In genomic region chr12:48189331-48190125, GRCh38 we compare ENCODE assay signal across 8 cellular contexts. TPM values are rescaled to one million over a fixed set of nuclear protein-coding genes. Genes with fewer than 3 reads are reported as not detected.
DNase-seq lines count a peak whose midpoint lies in the region; ATAC-seq, FAIRE-seq and TF ChIP-seq lines count a peak whose summit lies in the region.

No MANE protein-coding gene starts in this region.

- no peak overlapping the region for H3K4me3 Mint-ChIP-seq in chondrocyte (ENCODE audit: unreplicated experiment)

- TF ChIP-seq CTCF in chondrocyte (IDR thresholded peaks at IDR 0.05): peak; percentile 91
- peak; percentile 77 for TF ChIP-seq CTCF in HepG2 (CRISPR knock-in tag; IDR thresholded peaks at IDR 0.05)

- intact Hi-C loops in HepG2 (cut with micrococcal nuclease; ENCODE audit: unreplicated experiment): loop anchor here (10.0 kb wide), 1 partner anchor 425 kb away; no protein-coding TSS in a partner anchor

- no peak overlapping the region for H3K27ac Mint-ChIP-seq in chondrocyte (ENCODE audit: unreplicated experiment)

- peak; percentile 51 for TF ChIP-seq RAD21 in HepG2 (CRISPR knock-in tag; IDR thresholded peaks at IDR 0.05)

- CTCF ChIA-PET in HEK293T (lab: Yijun Ruan, JAX) (interaction anchor here (0.5 to 1.5 kb wide), 12 partner anchors 8 to 1110 kb away, joined by 3 to 10 read pairs (median 3); partner anchors contain the start of genes AMIGO2, ASB8 and PCED1B), HepG2 (lab: Yijun Ruan, JAX; ENCODE audit: low intra/inter-chr PET ratio, low total read pairs) (interaction anchor here (0.7 to 1.6 kb wide), 2 partner anchors 105 to 226 kb away, joined by 4 to 5 read pairs; partner anchors contain the start of gene TMEM106C)

- no peak overlapping the region for H3K4me2 ChIP-seq in HepG2 (ENCODE audit: low read depth, low read length)

- POLR2A ChIA-PET in HEK293T (lab: Yijun Ruan, JAX) (interaction anchor here (1.0 to 1.1 kb wide), 2 partner anchors 8 to 11 kb away, joined by 3 read pairs; no protein-coding TSS in a partner anchor), HepG2 (lab: Yijun Ruan, JAX) (no interaction called here)

- H2AFZ ChIP-seq in HepG2 (ENCODE audit: low read length): no peak overlapping the region

- no TSS peak for BruUV-seq in HepG2 (replicated peaks; lab: Mats Ljungman, UMichigan)

- no peaks in the 10 kb centered on the region for H3K79me2 ChIP-seq in HepG2 (ENCODE audit: insufficient read depth, low read length)

- TF ChIP-seq EP300 in HepG2 (IDR thresholded peaks at IDR 0.05; ENCODE audit: low read depth in 2 of 2, low read length in 2 of 2) (no peak), HepG2 (CRISPR knock-in tag; IDR thresholded peaks at IDR 0.05; ENCODE audit: borderline replicate concordance) (no peak)

- FAIRE-seq in HepG2 (lab: Jason Lieb, UNC): peak; percentile 81

- ATAC-seq in HepG2: peak; percentile 77

- no peaks in the 10 kb centered on the region for H3K4me1 ChIP-seq in HepG2 (ENCODE audit: insufficient read depth, low read length)

- no peaks in the 10 kb centered on the region for H3K9me3 ChIP-seq in HepG2 (ENCODE audit: low read length)

- H3K36me3 Mint-ChIP-seq in chondrocyte (ENCODE audit: low read depth): no peaks in the 10 kb centered on the region

- H3K4me3 ChIP-seq in HepG2 (replicated peaks in 1 of 3; ENCODE audit: insufficient read depth in 1 of 3, low read depth in 2 of 3, low read length in 3 of 3): no peak overlapping the region

- no peak overlapping the region for H3K27ac ChIP-seq in HepG2 (ENCODE audit: extremely low read length, insufficient read depth, low read length)

- H3K27me3 ChIP-seq in HepG2 (ENCODE audit: control insufficient read depth in 1 of 2, insufficient read depth in 2 of 2, low read length in 2 of 2): peaks cover 1 to 23% of the 10 kb centered on the region in 2 experiments; a peak in 4 of 5 replicates

- TF ChIP-seq POLR2A in HepG2 (IDR thresholded peaks at IDR 0.05; ENCODE audit: insufficient read depth in 1 of 2, low read depth in 2 of 2, low read length in 2 of 2): no peak

- peaks cover 7% of the 10 kb centered on the region for H3K4me1 Mint-ChIP-seq in chondrocyte (ENCODE audit: low read depth)

- no peaks in the 10 kb centered on the region for H3K36me3 ChIP-seq in HepG2 (replicated peaks in 1 of 2; ENCODE audit: control insufficient read depth in 1 of 2, insufficient read depth in 2 of 2, low read length in 2 of 2)

- peaks cover 39% of the 10 kb centered on the region for H3K27me3 Mint-ChIP-seq in chondrocyte (ENCODE audit: low read depth)

- DNase-seq in DMS79 treated with DMSO at 0.1 percent for 48 hours (lab: John Stamatoyannopoulos, UW) (peak; percentile 76), HEK293T (ENCODE audit: extremely low spot score) (peak; percentile 62), NCI-H2171 treated with DMSO at 0.1 percent for 48 hours (lab: John Stamatoyannopoulos, UW) (peak; percentile 64), chondrocyte (ENCODE audit: low spot score) (no peak), HepG2 (ENCODE audit: low spot score) (peak; percentile 49), 8988T (no peak)
- peak; percentile 70 for DNase-seq in activated CD4-positive, CD25-positive, alpha-beta regulatory T cell treated with anti-CD3 and anti-CD28 coated beads, Interleukin-2, amount 50 U/mL, for 72 hours
- peak in 2 of 3 donors; percentile 28 to 48 for DNase-seq in stimulated activated CD4-positive, alpha-beta T cell treated with anti-CD3 and anti-CD28 coated beads, TNF-alpha, amount 100 ng/mL, for 48 hours (ENCODE audit: low read depth in 3 of 3)

- in situ Hi-C loops in HepG2 (cut with HindIII; ENCODE audit: extremely low pct_ligation_motif_present, low pct_unique_long_range_greater_than_20kb): no loop called here

- H3K9ac ChIP-seq in HepG2 (ENCODE audit: insufficient read depth, low read depth, low read length): no peak overlapping the region

- H3K9me3 Mint-ChIP-seq in chondrocyte (ENCODE audit: low read depth): no peaks in the 10 kb centered on the region

- H4K20me1 ChIP-seq in HepG2 (ENCODE audit: insufficient read depth, low read length): no peaks in the 10 kb centered on the region

- 11% methylated on average over 6 of the region's 6 CpGs for WGBS in HepG2 (ENCODE audit: low lambda C conversion rate)

TF ChIP-seq in HEK293T, 16 proteins besides CTCF, POLR2A, EP300 and RAD21 (continues in another document):
- no peak for TF ChIP-seq ZNF384 (IDR thresholded peaks at IDR 0.05)
- TF ChIP-seq FOXK2 (IDR thresholded peaks at IDR 0.05): no peak

RNA-seq across cellular contexts. Expression of gene CCDC184, which starts 6.1 kb away (rescaled TPM):
- total RNA-seq in chondrocyte (0.22 to 0.56 TPM (median 0.47 TPM) in 3 replicates), HepG2 (2016; rRNA removed; fragmentation: Illumina TruSeq; extraction: Trizol) (not detected in 2 replicates)
- total RNA-seq in HepG2 (2016; cell fraction: cytosol; rRNA removed; fragmentation: Illumina TruSeq; extraction: Trizol; ENCODE audit: low read depth): not detected in 2 replicates
- total RNA-seq in HepG2 (2016; cell fraction: insoluble cytoplasmic fraction; rRNA removed; fragmentation: Illumina TruSeq; extraction: Trizol): not detected in 2 replicates
- total RNA-seq in HepG2 (2016; cell fraction: membrane; rRNA removed; fragmentation: Illumina TruSeq; extraction: Trizol): not detected in 2 replicates
- total RNA-seq in HepG2 (2016; cell fraction: nucleus; rRNA removed; fragmentation: Illumina TruSeq; extraction: Trizol): not detected in 2 replicates
- not detected in 2 replicates for polyA plus RNA-seq in HepG2 (2011; rRNA removed)
- polyA plus RNA-seq in HepG2 (2011; cell fraction: cytosol; rRNA removed): not detected in 2 replicates
- not detected in 2 replicates for polyA plus RNA-seq in HepG2 (2011; cell fraction: nucleus; rRNA removed)
- polyA plus RNA-seq in HepG2 (2012): not detected in 2 replicates
- polyA plus RNA-seq in HepG2 (2016; cell fraction: cytosol; fragmentation: Illumina TruSeq; extraction: Trizol; ENCODE audit: low read depth): not detected in 2 replicates
- polyA plus RNA-seq in HepG2 (2016; cell fraction: insoluble cytoplasmic fraction; fragmentation: Illumina TruSeq; extraction: Trizol; ENCODE audit: low read depth): not detected in 2 replicates
- not detected in 2 replicates for polyA plus RNA-seq in HepG2 (2016; cell fraction: membrane; fragmentation: Illumina TruSeq; extraction: Trizol; ENCODE audit: low read depth)
- not detected in 2 replicates for polyA plus RNA-seq in HepG2 (2016; cell fraction: nucleus; fragmentation: Illumina TruSeq; extraction: Trizol; ENCODE audit: insufficient read depth, low read depth)
- polyA minus RNA-seq in HepG2 (2011; rRNA and poly(A)+ RNA removed; ENCODE audit: low replicate concordance): not detected in 2 replicates
- not detected in 2 replicates for polyA minus RNA-seq in HepG2 (2011; cell fraction: cytosol; rRNA and poly(A)+ RNA removed)
- not detected in 2 replicates for polyA minus RNA-seq in HepG2 (2011; cell fraction: nucleus; rRNA and poly(A)+ RNA removed)

RNA-seq across cellular contexts. Expression of gene OR10AD1, which starts 13.6 kb away (rescaled TPM):
- total RNA-seq in chondrocyte: not detected in 3 replicates
- not detected in 2 replicates for total RNA-seq in HepG2 (2016; rRNA removed; fragmentation: Illumina TruSeq; extraction: Trizol)
- total RNA-seq in HepG2 (2016; cell fraction: cytosol; rRNA removed; fragmentation: Illumina TruSeq; extraction: Trizol; ENCODE audit: low read depth): not detected in 2 replicates
- not detected in 2 replicates for total RNA-seq in HepG2 (2016; cell fraction: insoluble cytoplasmic fraction; rRNA removed; fragmentation: Illumina TruSeq; extraction: Trizol)
- not detected in 2 replicates for total RNA-seq in HepG2 (2016; cell fraction: membrane; rRNA removed; fragmentation: Illumina TruSeq; extraction: Trizol)
- total RNA-seq in HepG2 (2016; cell fraction: nucleus; rRNA removed; fragmentation: Illumina TruSeq; extraction: Trizol): not detected in 2 replicates
- polyA plus RNA-seq in HepG2 (2011; rRNA removed): not detected in 2 replicates
- polyA plus RNA-seq in HepG2 (2011; cell fraction: cytosol; rRNA removed): not detected in 2 replicates
- polyA plus RNA-seq in HepG2 (2011; cell fraction: nucleus; rRNA removed): not detected in 2 replicates
- not detected in 2 replicates for polyA plus RNA-seq in HepG2 (2012)
- polyA plus RNA-seq in HepG2 (2016; cell fraction: cytosol; fragmentation: Illumina TruSeq; extraction: Trizol; ENCODE audit: low read depth): not detected in 2 replicates
- polyA plus RNA-seq in HepG2 (2016; cell fraction: insoluble cytoplasmic fraction; fragmentation: Illumina TruSeq; extraction: Trizol; ENCODE audit: low read depth): not detected in 2 replicates
- not detected in 2 replicates for polyA plus RNA-seq in HepG2 (2016; cell fraction: membrane; fragmentation: Illumina TruSeq; extraction: Trizol; ENCODE audit: low read depth)
- polyA plus RNA-seq in HepG2 (2016; cell fraction: nucleus; fragmentation: Illumina TruSeq; extraction: Trizol; ENCODE audit: insufficient read depth, low read depth): not detected in 2 replicates
- polyA minus RNA-seq in HepG2 (2011; rRNA and poly(A)+ RNA removed; ENCODE audit: low replicate concordance): not detected in 2 replicates
- not detected in 2 replicates for polyA minus RNA-seq in HepG2 (2011; cell fraction: cytosol; rRNA and poly(A)+ RNA removed)
- polyA minus RNA-seq in HepG2 (2011; cell fraction: nucleus; rRNA and poly(A)+ RNA removed): not detected in 2 replicates

RNA-seq across cellular contexts. Expression of gene ASB8, which starts 32.2 kb away (rescaled TPM):
- total RNA-seq in chondrocyte: 24.7 to 34.3 TPM (median 30.8 TPM) in 3 replicates
- 15.5 and 17.5 TPM in 2 replicates for total RNA-seq in HepG2 (2016; rRNA removed; fragmentation: Illumina TruSeq; extraction: Trizol)
- 3.7 and 4.4 TPM in 2 replicates for total RNA-seq in HepG2 (2016; cell fraction: cytosol; rRNA removed; fragmentation: Illumina TruSeq; extraction: Trizol; ENCODE audit: low read depth)
- total RNA-seq in HepG2 (2016; cell fraction: insoluble cytoplasmic fraction; rRNA removed; fragmentation: Illumina TruSeq; extraction: Trizol): 14.4 and 19.5 TPM in 2 replicates
- 12.2 and 12.3 TPM in 2 replicates for total RNA-seq in HepG2 (2016; cell fraction: membrane; rRNA removed; fragmentation: Illumina TruSeq; extraction: Trizol)
- 8.2 and 9.7 TPM in 2 replicates for total RNA-seq in HepG2 (2016; cell fraction: nucleus; rRNA removed; fragmentation: Illumina TruSeq; extraction: Trizol)
- 14.0 and 14.9 TPM in 2 replicates for polyA plus RNA-seq in HepG2 (2011; rRNA removed)
- polyA plus RNA-seq in HepG2 (2011; cell fraction: cytosol; rRNA removed): 11.7 and 13.2 TPM in 2 replicates
- polyA plus RNA-seq in HepG2 (2011; cell fraction: nucleus; rRNA removed): 10.4 and 13.2 TPM in 2 replicates
- 11.7 and 15.8 TPM in 2 replicates for polyA plus RNA-seq in HepG2 (2012)
- polyA plus RNA-seq in HepG2 (2016; cell fraction: cytosol; fragmentation: Illumina TruSeq; extraction: Trizol; ENCODE audit: low read depth): 2.4 and 2.6 TPM in 2 replicates
- 17.1 and 20.4 TPM in 2 replicates for polyA plus RNA-seq in HepG2 (2016; cell fraction: insoluble cytoplasmic fraction; fragmentation: Illumina TruSeq; extraction: Trizol; ENCODE audit: low read depth)
- 5.8 and 6.7 TPM in 2 replicates for polyA plus RNA-seq in HepG2 (2016; cell fraction: membrane; fragmentation: Illumina TruSeq; extraction: Trizol; ENCODE audit: low read depth)
- polyA plus RNA-seq in HepG2 (2016; cell fraction: nucleus; fragmentation: Illumina TruSeq; extraction: Trizol; ENCODE audit: insufficient read depth, low read depth): 17.2 and 17.5 TPM in 2 replicates
- polyA minus RNA-seq in HepG2 (2011; rRNA and poly(A)+ RNA removed; ENCODE audit: low replicate concordance): 16.9 and 50.8 TPM in 2 replicates
- 13.0 and 14.5 TPM in 2 replicates for polyA minus RNA-seq in HepG2 (2011; cell fraction: cytosol; rRNA and poly(A)+ RNA removed)
- polyA minus RNA-seq in HepG2 (2011; cell fraction: nucleus; rRNA and poly(A)+ RNA removed): 17.1 and 25.0 TPM in 2 replicates

Comparison
In these comparisons a context has a peak if more than half of its experiments do, and no peak if none do; other contexts are left out.
1. DNase-seq: peak in DMS79 treated with DMSO at 0.1 percent for 48 hours (single experiment), HEK293T (single experiment), NCI-H2171 treated with DMSO at 0.1 percent for 48 hours (single experiment), activated CD4-positive, CD25-positive, alpha-beta regulatory T cell treated with anti-CD3 and anti-CD28 coated beads, Interleukin-2, amount 50 U/mL, for 72 hours (single experiment), HepG2 (single experiment) and stimulated activated CD4-positive, alpha-beta T cell treated with anti-CD3 and anti-CD28 coated beads, TNF-alpha, amount 100 ng/mL, for 48 hours (2 of 3); none in chondrocyte (single experiment) and 8988T (single experiment).